In the genomic region with DNA sequence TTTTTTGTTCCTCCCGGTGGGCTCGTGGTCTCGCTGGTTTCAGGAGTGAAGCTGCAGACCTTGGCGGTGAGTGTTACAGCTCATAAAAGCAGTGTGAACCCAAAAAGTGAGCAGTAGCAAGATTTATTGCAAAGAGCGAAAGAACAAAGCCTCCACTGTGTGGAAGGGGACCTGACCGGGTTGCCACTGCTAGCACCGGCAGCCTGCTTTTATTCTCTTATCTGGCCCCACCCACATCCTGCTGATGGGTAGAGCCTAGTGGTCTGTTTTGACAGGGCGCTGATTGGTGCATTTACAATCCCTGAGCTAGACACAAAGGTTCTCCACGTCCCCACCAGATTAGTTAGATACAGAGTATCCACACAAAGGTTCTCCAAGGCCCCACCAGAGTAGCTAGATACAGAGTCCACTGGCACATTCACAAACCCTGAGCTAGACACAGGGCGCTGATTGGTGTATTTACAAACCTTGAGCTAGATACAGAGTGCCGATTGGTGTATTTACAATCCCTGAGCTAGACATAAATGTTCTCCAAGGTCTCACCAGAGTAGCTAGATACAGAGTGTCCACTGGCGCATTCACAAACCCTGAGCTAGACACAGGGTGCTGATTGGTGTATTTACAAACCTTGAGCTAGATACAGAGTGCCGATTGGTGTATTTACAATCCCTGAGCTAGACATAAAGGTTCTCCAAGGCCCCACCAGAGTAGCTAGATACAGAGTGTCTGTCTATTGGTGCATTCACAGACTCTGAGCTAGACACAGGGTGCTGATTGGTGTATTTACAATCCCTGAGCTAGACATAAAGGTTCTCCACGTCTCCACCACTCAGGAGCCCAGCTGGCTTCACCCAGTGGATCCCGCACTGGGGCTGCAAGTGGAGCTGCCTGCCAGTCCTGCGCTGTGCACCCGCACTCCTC, we compare ENCODE assay signal across 13 cellular contexts. TPM values are rescaled to one million over a fixed set of nuclear protein-coding genes. Genes with fewer than 3 reads are reported as not detected.
DNase-seq lines count a peak whose midpoint lies in the region; ATAC-seq lines count a peak whose summit lies in the region.
"Not testable (repeated sequence)": the region's sequence is repeated elsewhere in the genome, so short reads cannot be mapped to it uniquely, and the experiment has no call there.
"Had no signal": no experiment of that assay in that cellular context is flagged by ENCODE, and none has a peak within 500 bp of the region (broad histone marks: within the 10 kb centered on the region; RNA-seq: fewer than 3 reads in every experiment).

No MANE protein-coding gene starts in this region.

- H3K27me3 Mint-ChIP-seq in CD8-positive, alpha-beta memory T cell; IgD-negative memory B cell; activated naive CD8-positive, alpha-beta T cell treated with anti-CD3 and anti-CD28 coated beads, Interleukin-2, amount 10 ng/mL, durations not matched to agents 7 days and 5 days; stimulated activated naive CD8-positive, alpha-beta T cell treated with anti-CD3 and anti-CD28 coated beads, Interleukin-15, Interleukin-2, amounts not matched to agents 100 ng/mL and 50 ng/mL, for 24 hours: not testable (repeated sequence)
- peaks cover 12% of the 10 kb centered on the region for H3K27me3 Mint-ChIP-seq in activated CD4-positive, alpha-beta T cell treated with anti-CD3 and anti-CD28 coated beads, Interleukin-2, amount 10 ng/mL, durations not matched to agents 7 days and 5 days
- peaks cover 3 to 11% (median 4%) of the 10 kb centered on the region in 3 donors for H3K27me3 Mint-ChIP-seq in naive B cell

- H3K27ac ChIP-seq in CD8-positive, alpha-beta memory T cell (ENCODE audit: low read depth, low read length) = not testable (repeated sequence)

- peak overlapping the region in 6 of 7 donors; percentile 8 to 81 (median 21) for H3K4me3 Mint-ChIP-seq in CD8-positive, alpha-beta memory T cell
- H3K4me3 Mint-ChIP-seq in IgD-negative memory B cell (peak overlapping the region in 3 of 4 donors; percentile 63 to 83 (median 79)), naive B cell (peak overlapping the region in 6 of 8 donors; percentile 29 to 77 (median 44))
- peak overlapping the region; percentile 34 for H3K4me3 Mint-ChIP-seq in activated CD4-positive, alpha-beta T cell treated with anti-CD3 and anti-CD28 coated beads, Interleukin-2, amount 10 ng/mL, durations not matched to agents 7 days and 5 days
- peak overlapping the region; percentile 48 for H3K4me3 Mint-ChIP-seq in activated naive CD8-positive, alpha-beta T cell treated with anti-CD3 and anti-CD28 coated beads, Interleukin-2, amount 10 ng/mL, durations not matched to agents 7 days and 5 days
- peak overlapping the region; percentile 49 for H3K4me3 Mint-ChIP-seq in stimulated activated naive CD8-positive, alpha-beta T cell treated with anti-CD3 and anti-CD28 coated beads, Interleukin-15, Interleukin-2, amounts not matched to agents 100 ng/mL and 50 ng/mL, for 24 hours

- peak overlapping the region in 2 of 8 donors; percentile 47 to 64 for H3K27ac Mint-ChIP-seq in CD8-positive, alpha-beta memory T cell
- H3K27ac Mint-ChIP-seq in IgD-negative memory B cell = peak overlapping the region in 1 of 3 donors; percentile 91
- H3K27ac Mint-ChIP-seq in activated CD4-positive, alpha-beta T cell treated with anti-CD3 and anti-CD28 coated beads, Interleukin-2, amount 10 ng/mL, durations not matched to agents 7 days and 5 days = peak overlapping the region; percentile 78
- peak overlapping the region; percentile 66 for H3K27ac Mint-ChIP-seq in activated naive CD8-positive, alpha-beta T cell treated with anti-CD3 and anti-CD28 coated beads, Interleukin-2, amount 10 ng/mL, durations not matched to agents 7 days and 5 days
- peak overlapping the region in 2 of 6 donors; percentile 58 to 71 for H3K27ac Mint-ChIP-seq in naive B cell
- not testable (repeated sequence) for H3K27ac Mint-ChIP-seq in stimulated activated naive CD8-positive, alpha-beta T cell treated with anti-CD3 and anti-CD28 coated beads, Interleukin-15, Interleukin-2, amounts not matched to agents 100 ng/mL and 50 ng/mL, for 24 hours

- peaks cover 31% of the 10 kb centered on the region for H3K4me1 ChIP-seq in CD8-positive, alpha-beta memory T cell (ENCODE audit: insufficient read depth, low read length)

- H3K4me3 ChIP-seq in CD8-positive, alpha-beta memory T cell (ENCODE audit: low read length) = not testable (repeated sequence)

- CTCF ChIA-PET in CD8-positive, alpha-beta memory T cell (lab: Charles Lee) = interaction anchor here (1.4 to 3.6 kb wide), 3 partner anchors 15 to 358 kb away, joined by 4 to 18 read pairs (median 8); a partner anchor contains a TSS
- CTCF ChIA-PET in activated CD4-positive, alpha-beta T cell treated with anti-CD3 and anti-CD28 coated beads, Interleukin-2, amount 10 ng/mL, durations not matched to agents 7 days and 5 days (lab: Charles Lee) = interaction anchor here (2.6 to 8.5 kb wide), 2 partner anchors 15 to 46 kb away, joined by 7 to 67 read pairs; a partner anchor contains a TSS

- not testable (repeated sequence) for H3K36me3 Mint-ChIP-seq in CD8-positive, alpha-beta memory T cell; IgD-negative memory B cell; naive B cell; stimulated activated naive CD8-positive, alpha-beta T cell treated with anti-CD3 and anti-CD28 coated beads, Interleukin-15, Interleukin-2, amounts not matched to agents 100 ng/mL and 50 ng/mL, for 24 hours (ENCODE audit: low read depth)
- peaks cover 40% of the 10 kb centered on the region for H3K36me3 Mint-ChIP-seq in activated CD4-positive, alpha-beta T cell treated with anti-CD3 and anti-CD28 coated beads, Interleukin-2, amount 10 ng/mL, durations not matched to agents 7 days and 5 days (ENCODE audit: low read depth)
- peaks cover 30% of the 10 kb centered on the region for H3K36me3 Mint-ChIP-seq in activated naive CD8-positive, alpha-beta T cell treated with anti-CD3 and anti-CD28 coated beads, Interleukin-2, amount 10 ng/mL, durations not matched to agents 7 days and 5 days

- not testable (repeated sequence) for H3K27me3 ChIP-seq in CD8-positive, alpha-beta memory T cell (ENCODE audit: insufficient read depth, low read length, poor library complexity, severe bottlenecking)

- H3K9me3 Mint-ChIP-seq in CD8-positive, alpha-beta memory T cell; IgD-negative memory B cell; activated CD4-positive, alpha-beta T cell treated with anti-CD3 and anti-CD28 coated beads, Interleukin-2, amount 10 ng/mL, durations not matched to agents 7 days and 5 days; activated naive CD8-positive, alpha-beta T cell treated with anti-CD3 and anti-CD28 coated beads, Interleukin-2, amount 10 ng/mL, durations not matched to agents 7 days and 5 days; naive B cell; stimulated activated naive CD8-positive, alpha-beta T cell treated with anti-CD3 and anti-CD28 coated beads, Interleukin-15, Interleukin-2, amounts not matched to agents 100 ng/mL and 50 ng/mL, for 24 hours: not testable (repeated sequence)

- not testable (repeated sequence) for H3K36me3 ChIP-seq in CD8-positive, alpha-beta memory T cell (ENCODE audit: insufficient read depth, low read length)

- not testable (repeated sequence) for DNase-seq in CD8-positive, alpha-beta memory T cell; activated CD4-positive, alpha-beta T cell treated with anti-CD3 and anti-CD28 coated beads, Interleukin-2, amount 10 ng/mL, durations not matched to agents 7 days and 5 days; naive B cell
- DNase-seq in activated naive CD8-positive, alpha-beta T cell treated with anti-CD3 and anti-CD28 coated beads, Interleukin-2, amount 10 ng/mL, durations not matched to agents 7 days and 5 days = peak; percentile 43

- POLR2A ChIA-PET in CD8-positive, alpha-beta memory T cell (lab: Charles Lee) = interaction anchor here (0.6 kb wide), 1 partner anchor 19 kb away, joined by 3 read pairs; no protein-coding TSS in a partner anchor
- POLR2A ChIA-PET in activated CD4-positive, alpha-beta T cell treated with anti-CD3 and anti-CD28 coated beads, Interleukin-2, amount 10 ng/mL, durations not matched to agents 7 days and 5 days (lab: Charles Lee) = not testable (repeated sequence)
- POLR2A ChIA-PET in activated naive CD8-positive, alpha-beta T cell treated with anti-CD3 and anti-CD28 coated beads, Interleukin-2, amount 10 ng/mL, durations not matched to agents 7 days and 5 days (lab: Charles Lee) = interaction anchor here (1.7 kb wide), 1 partner anchor 16 kb away, joined by 4 read pairs; no protein-coding TSS in a partner anchor

- peaks cover 23 to 41% (median 28%) of the 10 kb centered on the region in 3 donors for H3K4me1 Mint-ChIP-seq in CD8-positive, alpha-beta memory T cell
- peaks cover 5 to 19% (median 11%) of the 10 kb centered on the region in 3 donors for H3K4me1 Mint-ChIP-seq in IgD-negative memory B cell
- H3K4me1 Mint-ChIP-seq in activated CD4-positive, alpha-beta T cell treated with anti-CD3 and anti-CD28 coated beads, Interleukin-2, amount 10 ng/mL, durations not matched to agents 7 days and 5 days = peaks cover 46% of the 10 kb centered on the region
- peaks cover 15% of the 10 kb centered on the region for H3K4me1 Mint-ChIP-seq in activated naive CD8-positive, alpha-beta T cell treated with anti-CD3 and anti-CD28 coated beads, Interleukin-2, amount 10 ng/mL, durations not matched to agents 7 days and 5 days
- peaks cover 16 to 36% (median 31%) of the 10 kb centered on the region in 3 donors for H3K4me1 Mint-ChIP-seq in naive B cell
- peaks cover 36% of the 10 kb centered on the region for H3K4me1 Mint-ChIP-seq in stimulated activated naive CD8-positive, alpha-beta T cell treated with anti-CD3 and anti-CD28 coated beads, Interleukin-15, Interleukin-2, amounts not matched to agents 100 ng/mL and 50 ng/mL, for 24 hours (ENCODE audit: low read depth)

- not testable (repeated sequence) for ATAC-seq in activated naive CD8-positive, alpha-beta T cell treated with anti-CD3 and anti-CD28 coated beads, Interleukin-2, amount 10 ng/mL, durations not matched to agents 7 days and 5 days (ENCODE audit: low read depth); naive B cell (ENCODE audit: low read depth in 2 of 2)

- H3K9me3 ChIP-seq in CD8-positive, alpha-beta memory T cell (ENCODE audit: low read length) = not testable (repeated sequence)

RNA-seq across cellular contexts. Expression of a gene that starts 2.3 kb away (rescaled TPM):
- total RNA-seq in CD8-positive, alpha-beta memory T cell = 1 to 10 TPM; 7.1 to 8.0 TPM
- not detected for polyA plus RNA-seq in CD8-positive, alpha-beta memory T cell
- polyA plus RNA-seq in IgD-negative memory B cell (0.05 TPM), naive B cell (ENCODE audit: low read depth in 6 of 6) (under 1 TPM in 2 of 6 donors, not detected in 4; 0.04 to 0.52 TPM)
- 1 to 10 TPM; 7.4 to 8.3 TPM for total RNA-seq in activated CD4-positive, alpha-beta T cell treated with anti-CD3 and anti-CD28 coated beads, Interleukin-2, amount 10 ng/mL, durations not matched to agents 7 days and 5 days
- 10 to 100 TPM; 18.8 to 19.3 TPM for total RNA-seq in activated naive CD8-positive, alpha-beta T cell treated with anti-CD3 and anti-CD28 coated beads, Interleukin-2, amount 10 ng/mL, durations not matched to agents 7 days and 5 days

RNA-seq across cellular contexts. Expression of a gene that starts 4.4 kb away (rescaled TPM):
- 10 to 100 TPM; 16.9 to 20.4 TPM for total RNA-seq in CD8-positive, alpha-beta memory T cell
- polyA plus RNA-seq in CD8-positive, alpha-beta memory T cell = 250 TPM
- polyA plus RNA-seq in IgD-negative memory B cell (191 TPM), naive B cell (ENCODE audit: low read depth in 6 of 6) (100 to 1,000 TPM in 4 of 6 donors, 10 to 100 TPM in 2; 55.1 to 183 (median 124) TPM)
- 100 to 1,000 TPM; 237 to 332 TPM for total RNA-seq in activated CD4-positive, alpha-beta T cell treated with anti-CD3 and anti-CD28 coated beads, Interleukin-2, amount 10 ng/mL, durations not matched to agents 7 days and 5 days
- 100 to 1,000 TPM; 425 to 457 TPM for total RNA-seq in activated naive CD8-positive, alpha-beta T cell treated with anti-CD3 and anti-CD28 coated beads, Interleukin-2, amount 10 ng/mL, durations not matched to agents 7 days and 5 days

RNA-seq across cellular contexts. Expression of a gene that starts 17.8 kb away (rescaled TPM):
- total RNA-seq in CD8-positive, alpha-beta memory T cell = under 1 TPM; 0.24 to 0.62 TPM
- not detected for polyA plus RNA-seq in CD8-positive, alpha-beta memory T cell
- polyA plus RNA-seq in IgD-negative memory B cell (not detected), naive B cell (ENCODE audit: low read depth in 6 of 6) (under 1 TPM in 2 of 6 donors, not detected in 4; 0.45 to 0.64 TPM)
- under 1 TPM; 0.42 to 0.46 TPM for total RNA-seq in activated CD4-positive, alpha-beta T cell treated with anti-CD3 and anti-CD28 coated beads, Interleukin-2, amount 10 ng/mL, durations not matched to agents 7 days and 5 days
- total RNA-seq in activated naive CD8-positive, alpha-beta T cell treated with anti-CD3 and anti-CD28 coated beads, Interleukin-2, amount 10 ng/mL, durations not matched to agents 7 days and 5 days = 1 to 10 TPM in 1 of 2 experiments, under 1 TPM in 1; 0.60 to 1.1 TPM

RNA-seq across cellular contexts. Expression of a gene that starts 35.8 kb away (rescaled TPM):
- total RNA-seq in CD8-positive, alpha-beta memory T cell = not detected
- not detected for polyA plus RNA-seq in CD8-positive, alpha-beta memory T cell
- polyA plus RNA-seq in IgD-negative memory B cell (not detected), naive B cell (ENCODE audit: low read depth in 6 of 6) (not detected)
- not detected for total RNA-seq in activated CD4-positive, alpha-beta T cell treated with anti-CD3 and anti-CD28 coated beads, Interleukin-2, amount 10 ng/mL, durations not matched to agents 7 days and 5 days
- not detected for total RNA-seq in activated naive CD8-positive, alpha-beta T cell treated with anti-CD3 and anti-CD28 coated beads, Interleukin-2, amount 10 ng/mL, durations not matched to agents 7 days and 5 days
- total RNA-seq: esophagus squamous epithelium, foreskin keratinocyte, H7, osteocyte, SJCRH30 had no signal
- polyA plus RNA-seq: foreskin keratinocyte, keratinocyte had no signal

RNA-seq across cellular contexts. Expression of a gene that starts 51.4 kb away (rescaled TPM):
- total RNA-seq in CD8-positive, alpha-beta memory T cell = 1 to 10 TPM; 2.7 to 3.5 TPM
- 0.49 TPM for polyA plus RNA-seq in CD8-positive, alpha-beta memory T cell
- polyA plus RNA-seq in IgD-negative memory B cell = 0.14 TPM
- 1 to 10 TPM; 3.2 TPM for total RNA-seq in activated CD4-positive, alpha-beta T cell treated with anti-CD3 and anti-CD28 coated beads, Interleukin-2, amount 10 ng/mL, durations not matched to agents 7 days and 5 days
- 1 to 10 TPM; 3.0 to 4.8 TPM for total RNA-seq in activated naive CD8-positive, alpha-beta T cell treated with anti-CD3 and anti-CD28 coated beads, Interleukin-2, amount 10 ng/mL, durations not matched to agents 7 days and 5 days
- polyA plus RNA-seq in naive B cell (ENCODE audit: low read depth in 6 of 6) = not detected
- total RNA-seq: left ventricle myocardium inferior had no signal

Comparison
In these comparisons a context has a peak if more than half of its experiments do, and no peak if none do; other contexts are left out.
1. H3K4me3 Mint-ChIP-seq: peak in every context shown above with its lines; median percentile 79 in IgD-negative memory B cell; 49 in stimulated activated naive CD8-positive, alpha-beta T cell treated with anti-CD3 and anti-CD28 coated beads, Interleukin-15, Interleukin-2, amounts not matched to agents 100 ng/mL and 50 ng/mL, for 24 hours; 48 in activated naive CD8-positive, alpha-beta T cell treated with anti-CD3 and anti-CD28 coated beads, Interleukin-2, amount 10 ng/mL, durations not matched to agents 7 days and 5 days; 44 in naive B cell; 34 in activated CD4-positive, alpha-beta T cell treated with anti-CD3 and anti-CD28 coated beads, Interleukin-2, amount 10 ng/mL, durations not matched to agents 7 days and 5 days; 21 in CD8-positive, alpha-beta memory T cell.
2. RNA of a gene that starts 4.4 kb away (total RNA-seq): 425 to 457 TPM in activated naive CD8-positive, alpha-beta T cell treated with anti-CD3 and anti-CD28 coated beads, Interleukin-2, amount 10 ng/mL, durations not matched to agents 7 days and 5 days and 237 to 332 TPM in activated CD4-positive, alpha-beta T cell treated with anti-CD3 and anti-CD28 coated beads, Interleukin-2, amount 10 ng/mL, durations not matched to agents 7 days and 5 days; 16.9 to 20.4 TPM in CD8-positive, alpha-beta memory T cell; every median in the first group is over 10 times any median in the second.